In genomic region chr10:16891375-16892313, GRCh38 we compare ENCODE assay signal across 1 cellular context.
TF ChIP-seq lines count a peak whose summit lies in the region.

No MANE protein-coding gene starts in this region.

TF ChIP-seq in K562, 482 proteins besides CTCF, POLR2A, EP300 and RAD21 (continued from another document and continues in another):
- no peak for TF ChIP-seq ZNF511 (CRISPR knock-in tag; IDR thresholded peaks at IDR 0.05)
- TF ChIP-seq E4F1 (CRISPR knock-in tag; IDR thresholded peaks at IDR 0.05; ENCODE audit: borderline replicate concordance) = 0 out of 2 replicates have a peak, but pooled peaks have one; percentile 46
- peak; percentile 69; the same call in 1 of the 2 replicates for TF ChIP-seq CCAR2 (IDR thresholded peaks at IDR 0.05; ENCODE audit: low read depth, low read length)
- no peak for TF ChIP-seq HMGN3 (IDR thresholded peaks at IDR 0.05; ENCODE audit: borderline replicate concordance, extremely low read depth, insufficient read length, low read depth, low read length)
- no peak for TF ChIP-seq BRCA1 (IDR thresholded peaks at IDR 0.05)
- no peak for TF ChIP-seq BRCA1 (CRISPR knock-in tag; IDR thresholded peaks at IDR 0.05)
- TF ChIP-seq NFE2 (IDR thresholded peaks at IDR 0.05; ENCODE audit: low read depth) = peak; percentile 93
- no peak for TF ChIP-seq GTF3C2 (IDR thresholded peaks at IDR 0.05; ENCODE audit: borderline replicate concordance, extremely low read depth, insufficient read length)
- TF ChIP-seq ZBTB49 (CRISPR knock-in tag; IDR thresholded peaks at IDR 0.05; ENCODE audit: borderline replicate concordance) = no peak
- TF ChIP-seq MEIS2 (IDR thresholded peaks at IDR 0.05; ENCODE audit: partially characterized antibody) = peak; percentile 51
- no peak for TF ChIP-seq PKNOX1 (IDR thresholded peaks at IDR 0.05)
- peak; percentile 35; the same call in 1 of the 2 replicates for TF ChIP-seq ZBTB40 (IDR thresholded peaks at IDR 0.05)
- TF ChIP-seq ZBTB40 (CRISPR knock-in tag; IDR thresholded peaks at IDR 0.05) = no peak
- peak; percentile 24; the same call in 1 of the 2 replicates for TF ChIP-seq LCOR (CRISPR knock-in tag; IDR thresholded peaks at IDR 0.05)
- peak; percentile 62; the same call in 1 of the 2 replicates for TF ChIP-seq THAP12 (CRISPR knock-in tag; IDR thresholded peaks at IDR 0.05)
- no peak for TF ChIP-seq STAT6 (CRISPR knock-in tag; IDR thresholded peaks at IDR 0.05)
- TF ChIP-seq XRCC5 (IDR thresholded peaks at IDR 0.05; ENCODE audit: low read depth, low read length) = no peak
- peak; percentile 70 for TF ChIP-seq ZSCAN32 (CRISPR knock-in tag; IDR thresholded peaks at IDR 0.05)
- no peak; the same call in 1 of the 2 replicates for TF ChIP-seq NCOA1 (IDR thresholded peaks at IDR 0.05; ENCODE audit: low read depth)
- TF ChIP-seq PHF8 (IDR thresholded peaks at IDR 0.05; ENCODE audit: borderline replicate concordance, low read length) = no peak
- TF ChIP-seq ZNF347 (CRISPR knock-in tag; IDR thresholded peaks at IDR 0.05; ENCODE audit: low read depth) = peak; percentile 49; the same call in 1 of the 2 replicates
- TF ChIP-seq ZFX (CRISPR knock-in tag; IDR thresholded peaks at IDR 0.05) = no peak
- TF ChIP-seq CHD2 (IDR thresholded peaks at IDR 0.05; ENCODE audit: low read depth, low read length) = peak; percentile 52
